ENCODE assay signal across 20 cellular contexts in genomic region chr11:92770419-92770818, GRCh38.
"Had no signal": no experiment of that assay in that cellular context is flagged by ENCODE, and none has a peak within 500 bp of the region (broad histone marks: within the 10 kb centered on the region; RNA-seq: fewer than 3 reads in every experiment).

No MANE protein-coding gene starts in this region.

- H3K27ac ChIP-seq: esophagus squamous epithelium, hepatocyte, neutrophil, pancreas, sigmoid colon, thyroid gland, vagina had no signal

- H2AFZ ChIP-seq: hepatocyte had no signal

- ATAC-seq: effector memory CD8-positive, alpha-beta T cell; left colon; mucosa of descending colon; natural killer cell treated with Interleukin-12 subunit alpha and Interleukin-12 subunit beta and Interleukin-15 and Interleukin-18, amount 100 ng/mL, for 72 hours; pancreas; stimulated activated naive B cell treated with anti-CD40 and anti-IgM and Interleukin-4, amounts not matched to agents 10 μg/mL and 1 μg/mL and 100 μg/mL, for 72 hours had no signal

- H3K4me3 ChIP-seq: esophagus squamous epithelium, hepatocyte, lung, mucosa of descending colon, pancreas, sigmoid colon, thyroid gland, vagina had no signal

- H3K27me3 ChIP-seq: esophagus squamous epithelium, hepatocyte, neutrophil, sigmoid colon, thyroid gland, vagina had no signal

- H3K4me1 ChIP-seq: esophagus squamous epithelium, pancreas, vagina had no signal

- H3K9me3 ChIP-seq: esophagus squamous epithelium, mucosa of descending colon, neutrophil, pancreas, sigmoid colon, thyroid gland, vagina had no signal

- H3K79me2 ChIP-seq: hepatocyte had no signal

- H3K36me3 ChIP-seq: esophagus squamous epithelium, neutrophil, pancreas, sigmoid colon, thyroid gland, vagina had no signal

- H3K4me2 ChIP-seq: hepatocyte had no signal

- DNase-seq: cerebellar nuclear complex; cortex of kidney; effector memory CD8-positive, alpha-beta T cell; erythroblast; esophagus squamous epithelium; left colon; mucosa of descending colon; naive B cell; pancreas; retina; sigmoid colon; stimulated activated naive B cell treated with anti-CD40 and anti-IgM and Interleukin-4, amounts not matched to agents 10 μg/mL and 1 μg/mL and 100 μg/mL, for 72 hours; stimulated activated naive CD8-positive, alpha-beta T cell treated with anti-CD3 and anti-CD28 coated beads, Interleukin-15, amount 100 ng/mL, for 72 hours; thyroid gland; trophoblast cell had no signal
